8 cellular contexts compared by ENCODE assay signal in the genomic region with DNA sequence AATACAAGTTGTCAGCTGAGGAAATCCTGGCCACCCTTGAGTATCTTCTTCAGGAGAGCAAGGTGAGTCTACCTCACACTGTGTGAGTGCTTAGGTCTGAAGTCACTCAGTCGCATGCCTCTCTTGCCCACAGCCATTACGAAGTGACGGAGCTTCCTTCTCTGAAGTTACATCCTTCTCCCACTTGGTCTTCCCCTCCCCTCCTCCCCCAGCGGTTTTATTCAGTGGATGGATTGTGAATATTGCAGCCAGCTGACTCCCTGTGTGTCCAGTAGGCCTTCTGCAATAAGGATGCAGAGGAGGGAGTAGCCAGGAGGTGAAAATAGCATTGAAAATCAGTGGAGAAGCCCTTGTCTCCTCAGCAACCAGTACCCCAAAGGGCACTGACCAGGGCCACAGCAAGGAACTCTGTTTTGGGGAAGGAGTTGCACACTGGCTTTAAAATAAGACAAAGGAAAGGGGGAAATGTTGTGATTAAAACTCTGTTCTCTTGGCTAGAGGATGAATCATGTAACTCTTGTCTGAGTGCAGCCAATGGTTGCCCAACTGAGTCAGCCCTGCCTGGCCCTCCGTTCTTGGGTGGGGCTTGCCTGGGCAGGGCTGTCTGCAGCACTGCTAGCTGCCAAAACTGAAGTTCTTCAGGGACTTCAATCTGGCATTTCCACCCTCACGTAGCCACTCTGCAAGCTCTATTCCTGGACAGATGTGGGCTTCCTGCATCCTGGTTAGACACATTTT. TPM values are rescaled to one million over a fixed set of nuclear protein-coding genes. Genes with fewer than 3 reads are reported as not detected.
DNase-seq lines count a peak whose midpoint lies in the region; ATAC-seq, FAIRE-seq and TF ChIP-seq lines count a peak whose summit lies in the region.

No MANE protein-coding gene starts in this region.

- FAIRE-seq in HepG2 (lab: Jason Lieb, UNC): no peak

- TF ChIP-seq RAD21 in HepG2 (CRISPR knock-in tag; IDR thresholded peaks at IDR 0.05): no peak

- TF ChIP-seq POLR2A in right lobe of liver (IDR thresholded peaks at IDR 0.05) (peak; percentile 16), HepG2 (IDR thresholded peaks at IDR 0.05; ENCODE audit: insufficient read depth in 1 of 2, low read depth in 2 of 2, low read length in 2 of 2) (no peak)

- peaks cover 0 to 42% (median 16%) of the 10 kb centered on the region in 4 donors for H3K4me1 ChIP-seq in right lobe of liver
- peaks cover 51% of the 10 kb centered on the region for H3K4me1 ChIP-seq in HepG2 (ENCODE audit: insufficient read depth, low read length)
- H3K4me1 ChIP-seq in heart right ventricle: peaks cover 21 to 88% (median 69%) of the 10 kb centered on the region in 9 donors

- H3K27ac ChIP-seq in right lobe of liver (no peak overlapping the region), HepG2 (ENCODE audit: extremely low read length, insufficient read depth, low read length) (no peak overlapping the region), heart right ventricle (peak overlapping the region in 9 of 10 donors; percentile 28 to 96 (median 65))

- H3K9me3 Mint-ChIP-seq in activated T-cell treated with anti-CD3 and anti-CD28 coated beads, Interleukin-2, amount 50 U/mL, for 72 hours: no peaks in the 10 kb centered on the region

- POLR2A ChIA-PET in HepG2 (lab: Yijun Ruan, JAX): no interaction called here

- no peak overlapping the region for H3K9ac ChIP-seq in HepG2 (ENCODE audit: insufficient read depth, low read depth, low read length)

- H3K79me2 ChIP-seq in HepG2 (ENCODE audit: insufficient read depth, low read length): peaks cover 53% of the 10 kb centered on the region

- H3K4me2 ChIP-seq in HepG2 (ENCODE audit: low read depth, low read length): no peak overlapping the region

- no peaks in the 10 kb centered on the region for H3K9me3 ChIP-seq in right lobe of liver
- no peaks in the 10 kb centered on the region for H3K9me3 ChIP-seq in HepG2 (ENCODE audit: low read length)
- no peaks in the 10 kb centered on the region for H3K9me3 ChIP-seq in heart right ventricle

- in situ Hi-C loops in HepG2 (cut with HindIII; ENCODE audit: extremely low pct_ligation_motif_present, low pct_unique_long_range_greater_than_20kb): no loop called here

- DNase-seq in right lobe of liver (peak in 1 of 3 donors; percentile 72), HepG2 (ENCODE audit: low spot score) (no peak), heart right ventricle (peak; percentile 48 to 68), KG1 (lab: John Stamatoyannopoulos, UW) (no peak), NCI-H524 (lab: John Stamatoyannopoulos, UW) (no peak)
- peak; percentile 66 to 67 for DNase-seq in activated T-cell treated with anti-CD3 and anti-CD28 coated beads, Interleukin-2, amount 50 U/mL, for 72 hours
- peak; percentile 30 to 32 for DNase-seq in stimulated activated CD4-positive, alpha-beta T cell treated with anti-CD3 and anti-CD28 coated beads, Interleukin-4, amount 100 ng/mL, for 4 hours

- CTCF ChIA-PET in HepG2 (lab: Yijun Ruan, JAX; ENCODE audit: low intra/inter-chr PET ratio, low total read pairs): no interaction called here

- H2AFZ ChIP-seq in HepG2 (ENCODE audit: low read length): no peak overlapping the region

- 49% methylated on average over 5 of the region's 6 CpGs for WGBS in right lobe of liver (ENCODE audit: insufficient coverage, low coverage, low lambda C conversion rate, missing lambda C conversion rate)
- WGBS in HepG2 (ENCODE audit: low lambda C conversion rate): 91% methylated on average over 5 of the region's 6 CpGs
- WGBS in heart right ventricle, 2 donors: 34 to 44% methylated on average over 6 of the region's 6 CpGs

- intact Hi-C loops in right lobe of liver (cut with DNase I) (no loop called here), HepG2 (cut with micrococcal nuclease; ENCODE audit: unreplicated experiment) (no loop called here), heart right ventricle (cut with DNase I) (no loop called here)

- no peak for TF ChIP-seq CTCF in right lobe of liver (IDR thresholded peaks at IDR 0.05)
- TF ChIP-seq CTCF in HepG2 (CRISPR knock-in tag; IDR thresholded peaks at IDR 0.05): no peak
- no peak for TF ChIP-seq CTCF in heart right ventricle (IDR thresholded peaks at IDR 0.05)

- no peaks in the 10 kb centered on the region for H3K27me3 ChIP-seq in right lobe of liver
- no peaks in the 10 kb centered on the region; a peak in 1 of 5 replicates for H3K27me3 ChIP-seq in HepG2 (ENCODE audit: control insufficient read depth in 1 of 2, insufficient read depth in 2 of 2, low read length in 2 of 2)
- H3K27me3 ChIP-seq in heart right ventricle: peaks cover 0 to 4% (median 0%) of the 10 kb centered on the region in 7 donors

- H3K27ac Mint-ChIP-seq in activated T-cell treated with anti-CD3 and anti-CD28 coated beads, Interleukin-2, amount 50 U/mL, for 72 hours: peak overlapping the region; percentile 16

- H3K4me3 Mint-ChIP-seq in activated T-cell treated with anti-CD3 and anti-CD28 coated beads, Interleukin-2, amount 50 U/mL, for 72 hours: peak overlapping the region; percentile 23 to 93

- TF ChIP-seq EP300 in HepG2 (IDR thresholded peaks at IDR 0.05; ENCODE audit: low read depth in 2 of 2, low read length in 2 of 2) (no peak), HepG2 (CRISPR knock-in tag; IDR thresholded peaks at IDR 0.05; ENCODE audit: borderline replicate concordance) (no peak)

- no TSS peak for BruUV-seq in HepG2 (replicated peaks; lab: Mats Ljungman, UMichigan)

- H4K20me1 ChIP-seq in HepG2 (ENCODE audit: insufficient read depth, low read length): peaks cover 24% of the 10 kb centered on the region

- H3K27me3 Mint-ChIP-seq in activated T-cell treated with anti-CD3 and anti-CD28 coated beads, Interleukin-2, amount 50 U/mL, for 72 hours (ENCODE audit: low read depth): no peaks in the 10 kb centered on the region

- H3K4me3 ChIP-seq in right lobe of liver (no peak overlapping the region), HepG2 (replicated peaks in 1 of 3; ENCODE audit: insufficient read depth in 1 of 3, low read depth in 2 of 3, low read length in 3 of 3) (no peak overlapping the region), heart right ventricle (peak overlapping the region in 4 of 10 donors; percentile 1 to 88 (median 3))

- H3K36me3 ChIP-seq in right lobe of liver: peaks cover 0 to 18% (median 6%) of the 10 kb centered on the region in 4 donors
- H3K36me3 ChIP-seq in HepG2 (replicated peaks in 1 of 2; ENCODE audit: control insufficient read depth in 1 of 2, insufficient read depth in 2 of 2, low read length in 2 of 2): peaks cover 6 to 27% of the 10 kb centered on the region in 2 experiments
- H3K36me3 ChIP-seq in heart right ventricle: peaks cover 0 to 32% (median 15%) of the 10 kb centered on the region in 9 donors

- H3K36me3 Mint-ChIP-seq in activated T-cell treated with anti-CD3 and anti-CD28 coated beads, Interleukin-2, amount 50 U/mL, for 72 hours (ENCODE audit: insufficient read depth in 2 of 2): peaks cover 3 to 6% of the 10 kb centered on the region in 2 donors

- ATAC-seq in right lobe of liver (peak in 2 of 4 donors; percentile 3 to 41), HepG2 (no peak), heart right ventricle (peak in 5 of 8 donors; percentile 37 to 75 (median 46)), GM21576 (IDR thresholded peaks at IDR 0.05; ENCODE audit: unreplicated experiment) (no peak)
- peak; percentile 61 to 64 for ATAC-seq in activated T-cell treated with anti-CD3 and anti-CD28 coated beads, Interleukin-2, amount 50 U/mL, for 72 hours (replicated peaks in 1 of 2)

- H3K4me1 Mint-ChIP-seq in activated T-cell treated with anti-CD3 and anti-CD28 coated beads, Interleukin-2, amount 50 U/mL, for 72 hours (ENCODE audit: low read depth): peaks cover 76% of the 10 kb centered on the region

RNA-seq across cellular contexts. Expression of a gene that starts 4.4 kb away (rescaled TPM):
- 100 to 1,000 TPM in 1 of 6 experiments, 10 to 100 TPM in 5; 48.5 to 192 (median 61.7) TPM for total RNA-seq in right lobe of liver
- total RNA-seq in HepG2 (2016; rRNA removed; fragmentation: Illumina TruSeq; extraction: Trizol): 16.8 and 25.6 TPM in 2 replicates
- 11.2 and 14.8 TPM in 2 replicates for total RNA-seq in HepG2 (2016; cell fraction: cytosol; rRNA removed; fragmentation: Illumina TruSeq; extraction: Trizol; ENCODE audit: low read depth)
- 16.6 and 20.0 TPM in 2 replicates for total RNA-seq in HepG2 (2016; cell fraction: insoluble cytoplasmic fraction; rRNA removed; fragmentation: Illumina TruSeq; extraction: Trizol)
- total RNA-seq in HepG2 (2016; cell fraction: membrane; rRNA removed; fragmentation: Illumina TruSeq; extraction: Trizol): 11.0 and 15.4 TPM in 2 replicates
- 9.2 and 9.3 TPM in 2 replicates for total RNA-seq in HepG2 (2016; cell fraction: nucleus; rRNA removed; fragmentation: Illumina TruSeq; extraction: Trizol)
- 21.2 and 28.7 TPM in 2 replicates for polyA plus RNA-seq in HepG2 (2011; rRNA removed)
- 20.0 and 23.9 TPM in 2 replicates for polyA plus RNA-seq in HepG2 (2011; cell fraction: cytosol; rRNA removed)
- polyA plus RNA-seq in HepG2 (2011; cell fraction: nucleus; rRNA removed): 4.5 and 6.8 TPM in 2 replicates
- 83.4 and 162 TPM in 2 replicates for polyA plus RNA-seq in HepG2 (2012)
- polyA plus RNA-seq in HepG2 (2016; cell fraction: cytosol; fragmentation: Illumina TruSeq; extraction: Trizol; ENCODE audit: low read depth): 40.3 and 56.7 TPM in 2 replicates
- polyA plus RNA-seq in HepG2 (2016; cell fraction: insoluble cytoplasmic fraction; fragmentation: Illumina TruSeq; extraction: Trizol; ENCODE audit: low read depth): 59.5 and 63.7 TPM in 2 replicates
- polyA plus RNA-seq in HepG2 (2016; cell fraction: membrane; fragmentation: Illumina TruSeq; extraction: Trizol; ENCODE audit: low read depth): 33.3 and 43.6 TPM in 2 replicates
- polyA plus RNA-seq in HepG2 (2016; cell fraction: nucleus; fragmentation: Illumina TruSeq; extraction: Trizol; ENCODE audit: insufficient read depth, low read depth): 26.6 and 31.6 TPM in 2 replicates
- polyA minus RNA-seq in HepG2 (2011; rRNA and poly(A)+ RNA removed; ENCODE audit: low replicate concordance): 10.2 and 42.1 TPM in 2 replicates
- polyA minus RNA-seq in HepG2 (2011; cell fraction: cytosol; rRNA and poly(A)+ RNA removed): 51.8 and 64.0 TPM in 2 replicates
- polyA minus RNA-seq in HepG2 (2011; cell fraction: nucleus; rRNA and poly(A)+ RNA removed): 12.5 and 18.9 TPM in 2 replicates
- total RNA-seq in activated T-cell treated with anti-CD3 and anti-CD28 coated beads, Interleukin-2, amount 50 U/mL, for 72 hours: 100 to 1,000 TPM in 1 of 2 donors, 10 to 100 TPM in 1; 76.6 to 138 TPM
- total RNA-seq in heart right ventricle: 100 to 1,000 TPM in 9 of 10 donors, 10 to 100 TPM in 1; 71.3 to 519 (median 235) TPM
- 100 to 1,000 TPM; 319 to 412 TPM for polyA plus RNA-seq in heart right ventricle

RNA-seq across cellular contexts. Expression of a gene that starts 47.5 kb away (rescaled TPM):
- total RNA-seq in right lobe of liver (10 to 100 TPM; 11.0 to 68.5 (median 25.3) TPM), HepG2 (2016; rRNA removed; fragmentation: Illumina TruSeq; extraction: Trizol) (5.9 and 6.6 TPM in 2 replicates), heart right ventricle (100 to 1,000 TPM in 2 of 10 donors, 10 to 100 TPM in 8; 41.4 to 215 (median 51.6) TPM)
- total RNA-seq in HepG2 (2016; cell fraction: cytosol; rRNA removed; fragmentation: Illumina TruSeq; extraction: Trizol; ENCODE audit: low read depth): 1.3 and 3.2 TPM in 2 replicates
- 4.3 and 7.0 TPM in 2 replicates for total RNA-seq in HepG2 (2016; cell fraction: insoluble cytoplasmic fraction; rRNA removed; fragmentation: Illumina TruSeq; extraction: Trizol)
- total RNA-seq in HepG2 (2016; cell fraction: membrane; rRNA removed; fragmentation: Illumina TruSeq; extraction: Trizol): 3.4 and 3.6 TPM in 2 replicates
- 1.3 and 2.0 TPM in 2 replicates for total RNA-seq in HepG2 (2016; cell fraction: nucleus; rRNA removed; fragmentation: Illumina TruSeq; extraction: Trizol)
- polyA plus RNA-seq in HepG2 (2011; rRNA removed) (32.5 and 34.4 TPM in 2 replicates), heart right ventricle (100 to 1,000 TPM; 477 to 593 TPM)
- polyA plus RNA-seq in HepG2 (2011; cell fraction: cytosol; rRNA removed): 34.2 and 35.0 TPM in 2 replicates
- polyA plus RNA-seq in HepG2 (2011; cell fraction: nucleus; rRNA removed): 3.5 and 6.0 TPM in 2 replicates
- 12.4 and 19.5 TPM in 2 replicates for polyA plus RNA-seq in HepG2 (2012)
- polyA plus RNA-seq in HepG2 (2016; cell fraction: cytosol; fragmentation: Illumina TruSeq; extraction: Trizol; ENCODE audit: low read depth): 10.8 and 13.7 TPM in 2 replicates
- polyA plus RNA-seq in HepG2 (2016; cell fraction: insoluble cytoplasmic fraction; fragmentation: Illumina TruSeq; extraction: Trizol; ENCODE audit: low read depth): 24.8 and 27.8 TPM in 2 replicates
- polyA plus RNA-seq in HepG2 (2016; cell fraction: membrane; fragmentation: Illumina TruSeq; extraction: Trizol; ENCODE audit: low read depth): 11.2 and 13.6 TPM in 2 replicates
- polyA plus RNA-seq in HepG2 (2016; cell fraction: nucleus; fragmentation: Illumina TruSeq; extraction: Trizol; ENCODE audit: insufficient read depth, low read depth): 8.1 and 10.6 TPM in 2 replicates
- polyA minus RNA-seq in HepG2 (2011; rRNA and poly(A)+ RNA removed; ENCODE audit: low replicate concordance): 24.1 and 1,581 TPM in 2 replicates
- polyA minus RNA-seq in HepG2 (2011; cell fraction: cytosol; rRNA and poly(A)+ RNA removed): 14.6 and 16.4 TPM in 2 replicates
- polyA minus RNA-seq in HepG2 (2011; cell fraction: nucleus; rRNA and poly(A)+ RNA removed): 5.2 and 6.7 TPM in 2 replicates
- total RNA-seq in activated T-cell treated with anti-CD3 and anti-CD28 coated beads, Interleukin-2, amount 50 U/mL, for 72 hours: 100 to 1,000 TPM; 252 to 355 TPM

Comparison
In these comparisons a context has a peak if more than half of its experiments do, and no peak if none do; other contexts are left out.
1. ATAC-seq: peak in activated T-cell treated with anti-CD3 and anti-CD28 coated beads, Interleukin-2, amount 50 U/mL, for 72 hours (2 of 2) and heart right ventricle (5 of 8); none in HepG2 (single experiment) and GM21576 (single experiment).
2. DNase-seq: peak in activated T-cell treated with anti-CD3 and anti-CD28 coated beads, Interleukin-2, amount 50 U/mL, for 72 hours (2 of 2), heart right ventricle (2 of 2) and stimulated activated CD4-positive, alpha-beta T cell treated with anti-CD3 and anti-CD28 coated beads, Interleukin-4, amount 100 ng/mL, for 4 hours (2 of 2); none in HepG2 (single experiment), KG1 (single experiment) and NCI-H524 (0 of 2).
3. H3K27ac ChIP-seq: peak in heart right ventricle (9 of 10); none in right lobe of liver (0 of 3) and HepG2 (single experiment).